1 cellular context compared by ENCODE assay signal in genomic region chr4:70544279-70544870, GRCh38.
TF ChIP-seq lines count a peak whose summit lies in the region.

No MANE protein-coding gene starts in this region.

TF ChIP-seq in K562, 482 proteins besides CTCF, POLR2A, EP300 and RAD21 (continued from another document):
- TF ChIP-seq, protein P1, sequence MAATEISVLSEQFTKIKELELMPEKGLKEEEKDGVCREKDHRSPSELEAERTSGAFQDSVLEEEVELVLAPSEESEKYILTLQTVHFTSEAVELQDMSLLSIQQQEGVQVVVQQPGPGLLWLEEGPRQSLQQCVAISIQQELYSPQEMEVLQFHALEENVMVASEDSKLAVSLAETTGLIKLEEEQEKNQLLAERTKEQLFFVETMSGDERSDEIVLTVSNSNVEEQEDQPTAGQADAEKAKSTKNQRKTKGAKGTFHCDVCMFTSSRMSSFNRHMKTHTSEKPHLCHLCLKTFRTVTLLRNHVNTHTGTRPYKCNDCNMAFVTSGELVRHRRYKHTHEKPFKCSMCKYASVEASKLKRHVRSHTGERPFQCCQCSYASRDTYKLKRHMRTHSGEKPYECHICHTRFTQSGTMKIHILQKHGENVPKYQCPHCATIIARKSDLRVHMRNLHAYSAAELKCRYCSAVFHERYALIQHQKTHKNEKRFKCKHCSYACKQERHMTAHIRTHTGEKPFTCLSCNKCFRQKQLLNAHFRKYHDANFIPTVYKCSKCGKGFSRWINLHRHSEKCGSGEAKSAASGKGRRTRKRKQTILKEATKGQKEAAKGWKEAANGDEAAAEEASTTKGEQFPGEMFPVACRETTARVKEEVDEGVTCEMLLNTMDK (IDR thresholded peaks at IDR 0.05; ENCODE audit: borderline replicate concordance, insufficient read depth, low read depth, low read length, poor library complexity, severe bottlenecking): peak; percentile 19
